ENCODE assay signal across 30 cellular contexts in genomic region chr12:8819676-8819980, GRCh38. TPM values are rescaled to one million over a fixed set of nuclear protein-coding genes. Genes with fewer than 3 reads are reported as not detected.
DNase-seq lines count a peak whose midpoint lies in the region; ATAC-seq and TF ChIP-seq lines count a peak whose summit lies in the region.
"Had no signal": no experiment of that assay in that cellular context is flagged by ENCODE, and none has a peak within 500 bp of the region (broad histone marks: within the 10 kb centered on the region; RNA-seq: fewer than 3 reads in every experiment).

No MANE protein-coding gene starts in this region.

- H3K4me2 ChIP-seq in OCI-LY7 (ENCODE audit: low read length), result no peak overlapping the region
- H3K4me2 ChIP-seq: BLaER1 treated with 17β-estradiol and CSF1 and Interleukin-3, amounts not matched to agents 10 nM and 100 nM; hepatocyte had no signal

- ATAC-seq in GM18858 (IDR thresholded peaks at IDR 0.05; ENCODE audit: unreplicated experiment), result no peak
- ATAC-seq: activated T-cell treated with anti-CD3 and anti-CD28 coated beads, Interleukin-2, amount 50 U/mL, for 72 hours; naive thymus-derived CD8-positive, alpha-beta T cell; sciatic nerve; T-cell had no signal

- H3K27me3 ChIP-seq in HUES6 (ENCODE audit: control insufficient read depth, insufficient read depth, low read length), result no peaks in the 10 kb centered on the region
- no peaks in the 10 kb centered on the region for H3K27me3 ChIP-seq in iPS-20b (ENCODE audit: insufficient read depth, low read length)
- H3K27me3 ChIP-seq: BLaER1 treated with 17β-estradiol and CSF1 and Interleukin-3, amounts not matched to agents 10 nM and 100 nM; hepatocyte had no signal

- intact Hi-C loops in OCI-LY7 (cut with micrococcal nuclease; ENCODE audit: unreplicated experiment), result no loop called here

- TF ChIP-seq CTCF in cardiac fibroblast (IDR thresholded peaks at IDR 0.05; ENCODE audit: low read depth, low read length) (no peak), OCI-LY7 (conservative IDR thresholded peaks at IDR 0.05; ENCODE audit: low read length) (no peak)

- CTCF ChIA-PET in OCI-LY7 (lab: Charles Lee; ENCODE audit: unreplicated experiment), result no interaction called here

- H3K4me1 ChIP-seq in HUES6 (ENCODE audit: control insufficient read depth, insufficient read depth, low read length) (peaks cover 37% of the 10 kb centered on the region), iPS-20b (ENCODE audit: insufficient read depth, low read length) (peaks cover 20% of the 10 kb centered on the region; the same call in 1 of the 2 replicates), OCI-LY7 (ENCODE audit: insufficient read depth, low read length, poor library complexity, severe bottlenecking) (peaks cover 14% of the 10 kb centered on the region)
- H3K4me1 ChIP-seq: parathyroid adenoma had no signal

- no peaks in the 10 kb centered on the region for H4K20me1 ChIP-seq in OCI-LY7 (ENCODE audit: insufficient read depth, low read length)
- H4K20me1 ChIP-seq: BLaER1 treated with 17β-estradiol and CSF1 and Interleukin-3, amounts not matched to agents 10 nM and 100 nM had no signal

- no peaks in the 10 kb centered on the region; the same call in 1 of the 2 replicates for H3K9me3 ChIP-seq in HUES6 (ENCODE audit: control insufficient read depth, insufficient read depth, low read depth, low read length)
- H3K9me3 ChIP-seq in iPS-20b (ENCODE audit: insufficient read depth, low read depth, low read length), result no peaks in the 10 kb centered on the region
- H3K9me3 ChIP-seq in OCI-LY7 (ENCODE audit: low read length), result no peaks in the 10 kb centered on the region
- H3K9me3 ChIP-seq: BLaER1 treated with 17β-estradiol and CSF1 and Interleukin-3, amounts not matched to agents 10 nM and 100 nM had no signal

- H3K4me3 ChIP-seq in HUES6 (ENCODE audit: low read depth, low read length) (no peak overlapping the region), cardiac fibroblast (replicated peaks in 1 of 2; ENCODE audit: low read depth in 2 of 2, low read length in 2 of 2) (no peak overlapping the region), iPS-20b (ENCODE audit: low read length) (peak overlapping the region; percentile 47; the same call in 1 of the 2 replicates), skin epidermis (no peak overlapping the region), OCI-LY7 (ENCODE audit: low read depth, low read length, poor library complexity, severe bottlenecking) (no peak overlapping the region)
- H3K4me3 ChIP-seq: BLaER1 treated with 17β-estradiol and CSF1 and Interleukin-3, amounts not matched to agents 10 nM and 100 nM; hepatocyte had no signal

- DNase-seq in cardiac fibroblast (ENCODE audit: low read depth in 2 of 2), result peak; percentile 18 to 25
- no peak for DNase-seq in OCI-LY7 (ENCODE audit: low spot score)
- no peak for DNase-seq in Kasumi-1 (lab: John Stamatoyannopoulos, UW)
- DNase-seq in DMS153 (lab: John Stamatoyannopoulos, UW), result no peak
- DNase-seq: activated CD8-positive, alpha-beta memory T cell treated with anti-CD3 and anti-CD28 coated beads for 24 hours; activated naive CD4-positive, alpha-beta T cell treated with anti-CD3 and anti-CD28 coated beads for 36 hours; activated T-cell treated with anti-CD3 and anti-CD28 coated beads, Interleukin-2, amount 50 U/mL, for 72 hours; Calu3; caudate nucleus; dermis blood vessel endothelial cell; Karpas-422; kidney glomerular epithelial cell; naive thymus-derived CD8-positive, alpha-beta T cell; NCI-H1092; NCI-H187 treated with DMSO at 0.1 percent for 48 hours; NCI-H2227 treated with DMSO at 0.1 percent for 48 hours; NCI-H748 treated with DMSO at 0.1 percent for 48 hours; OCI-M1; Right ventricle myocardium superior; stimulated activated CD4-positive, alpha-beta T cell treated with anti-CD3 and anti-CD28 coated beads, Interleukin-15, amount 100 ng/mL, for 24 hours; T-cell had no signal

- H3K9ac ChIP-seq in HUES6 (ENCODE audit: low read length) (no peak overlapping the region), iPS-20b (ENCODE audit: low read depth, low read length) (peak overlapping the region; percentile 52; the same call in 1 of the 2 replicates)
- H3K9ac ChIP-seq: BLaER1 treated with 17β-estradiol and CSF1 and Interleukin-3, amounts not matched to agents 10 nM and 100 nM; parathyroid adenoma had no signal

- H3K36me3 ChIP-seq in HUES6 (ENCODE audit: control insufficient read depth, insufficient read depth, low read length) (no peaks in the 10 kb centered on the region), iPS-20b (ENCODE audit: insufficient read depth, low read depth, low read length) (no peaks in the 10 kb centered on the region), OCI-LY7 (ENCODE audit: insufficient read depth, low read length) (no peaks in the 10 kb centered on the region)
- H3K36me3 ChIP-seq: BLaER1 treated with 17β-estradiol and CSF1 and Interleukin-3, amounts not matched to agents 10 nM and 100 nM had no signal

- peak overlapping the region; percentile 23; the same call in 1 of the 2 replicates for H3K27ac ChIP-seq in HUES6 (ENCODE audit: low read depth, low read length)
- peak overlapping the region; percentile 86 for H3K27ac ChIP-seq in iPS-20b (ENCODE audit: low read length)
- peak overlapping the region in 11 of 21 experiments; percentile 18 to 71 (median 50) for H3K27ac ChIP-seq in skin epidermis
- no peak overlapping the region for H3K27ac ChIP-seq in OCI-LY7 (ENCODE audit: low read depth, low read length, poor library complexity, severe bottlenecking)
- H3K27ac ChIP-seq: BLaER1 treated with 17β-estradiol and CSF1 and Interleukin-3, amounts not matched to agents 10 nM and 100 nM; hepatocyte; parathyroid adenoma had no signal

- H3K79me2 ChIP-seq in OCI-LY7 (ENCODE audit: insufficient read depth, low read depth, low read length), result no peaks in the 10 kb centered on the region
- H3K79me2 ChIP-seq: hepatocyte, parathyroid adenoma had no signal

- H2AFZ ChIP-seq in OCI-LY7 (ENCODE audit: low read length), result no peak overlapping the region
- H2AFZ ChIP-seq: hepatocyte, parathyroid adenoma had no signal

- no TSS peak for BruUV-seq in OCI-LY7 (replicated peaks; lab: Mats Ljungman, UMichigan)

- POLR2A ChIA-PET in OCI-LY7 (lab: Charles Lee), result interaction anchor here (0.5 to 0.9 kb wide), 3 partner anchors 14 to 204 kb away, joined by 3 read pairs; no protein-coding TSS in a partner anchor

- no peaks in the 10 kb centered on the region for H3K9me2 ChIP-seq in OCI-LY7 (ENCODE audit: insufficient read depth, low read length)

RNA-seq across cellular contexts. Expression of gene A2ML1, which starts 2.8 kb away (rescaled TPM):
- not detected in 2 replicates for total RNA-seq in OCI-LY7 (2014; rRNA removed; shearing (Covaris generic))
- not detected in 2 replicates for total RNA-seq in OCI-LY7 (2022)
- total RNA-seq: activated naive CD4-positive, alpha-beta T cell treated with anti-CD3 and anti-CD28 coated beads for 36 hours; activated T-cell treated with anti-CD3 and anti-CD28 coated beads, Interleukin-2, amount 50 U/mL, for 72 hours; dermis blood vessel endothelial cell; H4; naive thymus-derived CD8-positive, alpha-beta T cell; Right ventricle myocardium superior; T-cell had no signal

Comparison
In these comparisons a context has a peak if more than half of its experiments do, and no peak if none do; other contexts are left out.
1. DNase-seq: peak in cardiac fibroblast (2 of 2); none in OCI-LY7 (single experiment), Kasumi-1 (0 of 2) and DMS153 (single experiment).